Comparison of ENCODE assay signal across 8 cellular contexts in genomic region chr11:64745219-64745522, GRCh38. TPM values are rescaled to one million over a fixed set of nuclear protein-coding genes. Genes with fewer than 3 reads are reported as not detected.
A peak's percentile ranks its signal among the peaks of the same experiment; 100 is the strongest.
DNase-seq lines count a peak whose midpoint lies in the region; ATAC-seq and TF ChIP-seq lines count a peak whose summit lies in the region.

No MANE protein-coding gene starts in this region.

- H3K4me3 ChIP-seq in GM08714 (ENCODE audit: low read length) (peak overlapping the region; percentile 34; the same call in 1 of the 2 replicates), OCI-LY1 (ENCODE audit: low read depth, low read length, poor library complexity, severe bottlenecking) (peak overlapping the region; percentile 60), skeletal muscle satellite cell (ENCODE audit: low read length) (peak overlapping the region; percentile 32)

- no peaks in the 10 kb centered on the region for H3K9me2 ChIP-seq in OCI-LY1 (ENCODE audit: low read depth, low read length)

- H3K27me3 ChIP-seq in OCI-LY1 (ENCODE audit: insufficient read depth, low read length), result no peaks in the 10 kb centered on the region; the same call in 1 of the 2 replicates
- H3K27me3 ChIP-seq in skeletal muscle satellite cell (ENCODE audit: control insufficient read depth, insufficient read depth, low read length), result peaks cover 40% of the 10 kb centered on the region
- H3K27me3 ChIP-seq in foreskin keratinocyte, result peaks cover 62% of the 10 kb centered on the region

- peak overlapping the region; percentile 86 for H3K4me2 ChIP-seq in OCI-LY1 (ENCODE audit: low read length)
- peak overlapping the region; percentile 74 for H3K4me2 ChIP-seq in skeletal muscle satellite cell (ENCODE audit: low read length)

- no peaks in the 10 kb centered on the region for H4K20me1 ChIP-seq in OCI-LY1 (ENCODE audit: insufficient read depth, low read length)

- DNase-seq in activated gamma-delta T cell (lab: John Stamatoyannopoulos, UW) (peak; percentile 72), left ventricle myocardium superior (peak; percentile 89), foreskin keratinocyte (no peak), NCI-H510A (lab: John Stamatoyannopoulos, UW) (no peak)

- H3K4me1 ChIP-seq in OCI-LY1 (ENCODE audit: insufficient read depth, low read length, severe bottlenecking), result peaks cover 35% of the 10 kb centered on the region
- H3K4me1 ChIP-seq in skeletal muscle satellite cell (ENCODE audit: control insufficient read depth, insufficient read depth, low read length), result peaks cover 31% of the 10 kb centered on the region
- H3K4me1 ChIP-seq in foreskin keratinocyte, result no peaks in the 10 kb centered on the region

- H2AFZ ChIP-seq in OCI-LY1 (ENCODE audit: low read length), result no peak overlapping the region

- no peaks in the 10 kb centered on the region for H3K79me2 ChIP-seq in OCI-LY1 (ENCODE audit: insufficient read depth, low read length)

- TF ChIP-seq CTCF in OCI-LY1 (IDR thresholded peaks at IDR 0.05; ENCODE audit: low read length) (no peak), foreskin keratinocyte (conservative IDR thresholded peaks at IDR 0.05) (no peak)

- no peaks in the 10 kb centered on the region for H3K36me3 ChIP-seq in OCI-LY1 (ENCODE audit: insufficient read depth, low read length)
- H3K36me3 ChIP-seq in skeletal muscle satellite cell (ENCODE audit: insufficient read depth, low read length), result no peaks in the 10 kb centered on the region

- H3K9me3 ChIP-seq in OCI-LY1 (ENCODE audit: low read length) (no peaks in the 10 kb centered on the region), skeletal muscle satellite cell (replicated peaks; ENCODE audit: low read length) (no peaks in the 10 kb centered on the region)

- intact Hi-C loops in left ventricle myocardium superior (cut with micrococcal nuclease), result no loop called here

- peak; percentile 14 for ATAC-seq in left ventricle myocardium superior
- ATAC-seq in foreskin keratinocyte, result no peak
- no peak for ATAC-seq in HG02852 (IDR thresholded peaks at IDR 0.05; ENCODE audit: unreplicated experiment)

- no peaks in the 10 kb centered on the region for H3F3A ChIP-seq in OCI-LY1 (ENCODE audit: insufficient read depth, low read length)

- peak overlapping the region; percentile 75 for H3K27ac ChIP-seq in OCI-LY1 (ENCODE audit: low read depth, low read length, poor library complexity, severe bottlenecking)
- no peak overlapping the region for H3K27ac ChIP-seq in foreskin keratinocyte

- H3K9ac ChIP-seq in OCI-LY1 (ENCODE audit: low read length) (peak overlapping the region; percentile 64), skeletal muscle satellite cell (ENCODE audit: low read depth, low read length) (no peak overlapping the region)

RNA-seq across cellular contexts. Expression of gene RASGRP2, which starts 1.2 kb away (rescaled TPM):
- total RNA-seq in left ventricle myocardium superior (44.5 TPM), foreskin keratinocyte (0.14 and 0.31 TPM in 2 replicates)
- total RNA-seq in skeletal muscle satellite cell (2012; rRNA removed), result 0.25 TPM in 1 of 2 replicates, not detected in the other
- polyA plus RNA-seq in foreskin keratinocyte, result 0.25 and 0.39 TPM in 2 replicates

RNA-seq across cellular contexts. Expression of gene PYGM, which starts 14.6 kb away (rescaled TPM):
- total RNA-seq in left ventricle myocardium superior (175 TPM), foreskin keratinocyte (0.07 TPM in 2 replicates)
- total RNA-seq in skeletal muscle satellite cell (2012; rRNA removed), result 0.76 and 0.87 TPM in 2 replicates
- 0.07 and 0.19 TPM in 2 replicates for polyA plus RNA-seq in foreskin keratinocyte

RNA-seq across cellular contexts. Expression of gene NRXN2, which starts 22.2 kb away (rescaled TPM):
- total RNA-seq in left ventricle myocardium superior (0.97 TPM), foreskin keratinocyte (not detected in 2 replicates)
- total RNA-seq in skeletal muscle satellite cell (2012; rRNA removed), result 17.5 and 38.8 TPM in 2 replicates
- polyA plus RNA-seq in foreskin keratinocyte, result not detected in 2 replicates

RNA-seq across cellular contexts. Expression of gene SF1, which starts 33.2 kb away (rescaled TPM):
- total RNA-seq in left ventricle myocardium superior, result 191 TPM
- 87.8 and 96.1 TPM in 2 replicates for total RNA-seq in skeletal muscle satellite cell (2012; rRNA removed)
- 114 and 115 TPM in 2 replicates for total RNA-seq in foreskin keratinocyte
- polyA plus RNA-seq in foreskin keratinocyte, result 105 and 113 TPM in 2 replicates

RNA-seq across cellular contexts. Expression of gene MAP4K2, which starts 57.8 kb away (rescaled TPM):
- total RNA-seq in left ventricle myocardium superior (8.6 TPM), foreskin keratinocyte (26.3 and 27.8 TPM in 2 replicates)
- total RNA-seq in skeletal muscle satellite cell (2012; rRNA removed), result 8.5 and 9.9 TPM in 2 replicates
- 25.7 and 26.9 TPM in 2 replicates for polyA plus RNA-seq in foreskin keratinocyte

Comparison
In these comparisons a context has a peak if more than half of its experiments do, and no peak if none do; other contexts are left out.
1. DNase-seq: peak in activated gamma-delta T cell (single experiment) and left ventricle myocardium superior (single experiment); none in foreskin keratinocyte (0 of 2) and NCI-H510A (single experiment).
2. RNA of gene RASGRP2, which starts 1.2 kb away (total RNA-seq): 44.5 TPM in left ventricle myocardium superior (single experiment); 0.14 to 0.31 TPM in foreskin keratinocyte; every median in the first group is over 10 times any median in the second.
3. RNA of gene PYGM, which starts 14.6 kb away (total RNA-seq): 175 TPM in left ventricle myocardium superior (single experiment); 0.07 TPM in foreskin keratinocyte; every median in the first group is over 100 times any median in the second.
4. Peak in every context shown above with its lines, with median percentiles within 50 percentile points of each other: H3K4me3 ChIP-seq.